Comparison of ENCODE assay signal across 8 cellular contexts in the genomic region with DNA sequence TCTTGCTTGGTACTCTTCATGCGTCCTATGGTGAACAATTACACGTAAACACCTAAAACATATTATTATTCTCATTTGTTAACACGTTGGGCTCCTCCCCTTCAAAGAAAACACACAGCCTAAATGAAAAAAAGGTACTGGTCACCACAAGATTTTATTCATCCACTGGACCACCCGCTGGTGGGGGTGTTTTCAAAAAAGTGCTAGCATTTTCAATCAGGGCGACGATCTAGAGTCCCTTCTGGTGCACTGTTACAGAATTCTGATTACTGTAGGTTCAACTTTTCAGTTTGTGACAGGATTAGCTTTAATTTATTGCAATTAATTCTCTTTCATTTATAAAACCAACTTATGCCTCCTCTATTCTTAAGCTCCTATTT. TPM values are rescaled to one million over a fixed set of nuclear protein-coding genes. Genes with fewer than 3 reads are reported as not detected.
DNase-seq lines count a peak whose midpoint lies in the region; ATAC-seq and TF ChIP-seq lines count a peak whose summit lies in the region.

No MANE protein-coding gene starts in this region.

- peaks cover 27% of the 10 kb centered on the region for H3K79me2 ChIP-seq in DND-41 (ENCODE audit: insufficient read depth, low read length)

- TF ChIP-seq CTCF in DND-41 (IDR thresholded peaks at IDR 0.05; ENCODE audit: borderline replicate concordance, extremely low read depth, low read length, poor library complexity, severe bottlenecking), result no peak

- H3K9me3 ChIP-seq in DND-41 (ENCODE audit: insufficient read depth, low read length, severe bottlenecking) (no peaks in the 10 kb centered on the region), mononuclear cell (ENCODE audit: low read depth, low read length) (no peaks in the 10 kb centered on the region)

- peak overlapping the region; percentile 98 for H3K4me2 ChIP-seq in DND-41 (ENCODE audit: insufficient read depth, low read length)

- H4K20me1 ChIP-seq in DND-41 (ENCODE audit: insufficient read depth, low read length), result no peaks in the 10 kb centered on the region

- peak overlapping the region; percentile 80 for H3K9ac ChIP-seq in DND-41 (ENCODE audit: low read depth, low read length)

- peak overlapping the region; percentile 89 for H3K27ac ChIP-seq in DND-41 (ENCODE audit: low read length)
- peak overlapping the region; percentile 90 for H3K27ac ChIP-seq in caudate nucleus (ENCODE audit: low read depth, low read length)

- peaks cover 46% of the 10 kb centered on the region for H3K36me3 ChIP-seq in DND-41 (ENCODE audit: insufficient read depth, low read length)

- DNase-seq in DND-41, result no peak
- peak; percentile 24 to 87 (median 74) for DNase-seq in NCI-H1417 (lab: John Stamatoyannopoulos, UW)
- DNase-seq in caudate nucleus (lab: John Stamatoyannopoulos, UW), result no peak
- no peak for DNase-seq in mucosa of gallbladder (ENCODE audit: low spot score)
- DNase-seq in kidney tubule cell (ENCODE audit: low spot score), result no peak
- no peak for DNase-seq in stimulated activated CD8-positive, alpha-beta memory T cell treated with anti-CD3 and anti-CD28 coated beads, Interleukin-4, amount 100 ng/mL, for 48 hours

- H3K4me1 ChIP-seq in DND-41 (ENCODE audit: insufficient read depth, low read length), result peaks cover 32% of the 10 kb centered on the region
- peaks cover 20% of the 10 kb centered on the region for H3K4me1 ChIP-seq in mononuclear cell (ENCODE audit: insufficient read depth, low read length)

- peak overlapping the region; percentile 89 for H2AFZ ChIP-seq in DND-41 (ENCODE audit: low read depth, low read length)

- H3K4me3 ChIP-seq in DND-41 (ENCODE audit: low read depth in 1 of 2, low read length in 2 of 2) (peak overlapping the region; percentile 93 to 95), mononuclear cell (ENCODE audit: low read length) (peak overlapping the region; percentile 74)

- peaks cover 1% of the 10 kb centered on the region for H3K27me3 ChIP-seq in DND-41 (ENCODE audit: insufficient read depth, low read length, poor library complexity)
- no peaks in the 10 kb centered on the region for H3K27me3 ChIP-seq in mononuclear cell (ENCODE audit: insufficient read depth, low read length)

- ATAC-seq in DND-41 (ENCODE audit: insufficient read depth, low read depth), result 0 out of 3 replicates have a peak, but pooled peaks have one; percentile 1
- peak; percentile 20 for ATAC-seq in GM21723 (IDR thresholded peaks at IDR 0.05; ENCODE audit: unreplicated experiment)

RNA-seq across cellular contexts. Expression of a gene that starts 0.5 kb away (rescaled TPM):
- total RNA-seq in mononuclear cell, result 10.1 TPM
- 11.9 TPM for total RNA-seq in mucosa of gallbladder

Comparison
In these comparisons a context has a peak if more than half of its experiments do, and no peak if none do; other contexts are left out.
1. DNase-seq: peak in NCI-H1417 (3 of 3); none in DND-41 (single experiment), caudate nucleus (0 of 61), mucosa of gallbladder (single experiment), kidney tubule cell (single experiment) and stimulated activated CD8-positive, alpha-beta memory T cell treated with anti-CD3 and anti-CD28 coated beads, Interleukin-4, amount 100 ng/mL, for 48 hours (single experiment).